In genomic region chr2:132871829-132872228, GRCh38 we compare ENCODE assay signal across 20 cellular contexts.
A peak's percentile ranks its signal among the peaks of the same experiment; 100 is the strongest.
DNase-seq lines count a peak whose midpoint lies in the region; ATAC-seq and TF ChIP-seq lines count a peak whose summit lies in the region.
"Had no signal": no experiment of that assay in that cellular context is flagged by ENCODE, and none has a peak within 500 bp of the region (broad histone marks: within the 10 kb centered on the region; RNA-seq: fewer than 3 reads in every experiment).

No MANE protein-coding gene starts in this region.

- no peaks in the 10 kb centered on the region for H3K4me1 ChIP-seq in right cardiac atrium (ENCODE audit: control insufficient read depth, insufficient read depth, low read length)
- H3K4me1 ChIP-seq in upper lobe of right lung, result no peaks in the 10 kb centered on the region

- H3K4me3 ChIP-seq in right cardiac atrium (ENCODE audit: low read length) (no peak overlapping the region), upper lobe of right lung (no peak overlapping the region)
- H3K4me3 ChIP-seq: K562, PC-9, SK-N-MC had no signal

- H3K36me3 ChIP-seq in upper lobe of right lung, result no peaks in the 10 kb centered on the region

- intact Hi-C loops in left ventricle myocardium superior (cut with micrococcal nuclease), result no loop called here
- intact Hi-C loops in right cardiac atrium (cut with DNase I), result no loop called here
- intact Hi-C loops in upper lobe of right lung (cut with DNase I), result no loop called here

- H3K27ac ChIP-seq in right cardiac atrium (ENCODE audit: low read length) (no peak overlapping the region), upper lobe of right lung (no peak overlapping the region)
- H3K27ac ChIP-seq: PC-9, SK-N-MC had no signal

- 29% methylated on average over 4 of the region's 4 CpGs for WGBS in right cardiac atrium

- no peak for TF ChIP-seq CTCF in upper lobe of right lung (IDR thresholded peaks at IDR 0.05)

- DNase-seq in left ventricle myocardium superior, result no peak
- no peak for DNase-seq in right cardiac atrium
- peak; percentile 43 for DNase-seq in OCI-M1 (lab: John Stamatoyannopoulos, UW)
- DNase-seq in islet precursor cell, result peak; percentile 64
- DNase-seq in upper lobe of right lung, result no peak
- no peak for DNase-seq in SHP77 treated with DMSO at 0.1 percent for 48 hours (lab: John Stamatoyannopoulos, UW)
- DNase-seq: ACHN; CD4-positive, CD25-positive, alpha-beta regulatory T cell; MV-4-11; NCI-H1417 treated with DMSO at 0.1 percent for 48 hours; NCI-H2081; NCI-H226; NCI-H524 treated with DMSO at 0.1 percent for 48 hours; PC-9; T-helper 1 cell had no signal

- peak; percentile 41 for ATAC-seq in left ventricle myocardium superior
- no peak for ATAC-seq in right cardiac atrium
- ATAC-seq in upper lobe of right lung, result peak; percentile 48
- no peak for ATAC-seq in GM18870 (IDR thresholded peaks at IDR 0.05; ENCODE audit: unreplicated experiment)
- no peak for ATAC-seq in HG02798 (IDR thresholded peaks at IDR 0.05; ENCODE audit: poor library complexity, unreplicated experiment)
- ATAC-seq: HCT116, K562 had no signal

- H3K27me3 ChIP-seq in right cardiac atrium (ENCODE audit: control insufficient read depth, insufficient read depth) (no peaks in the 10 kb centered on the region), upper lobe of right lung (no peaks in the 10 kb centered on the region)

- H3K9me3 ChIP-seq in right cardiac atrium (ENCODE audit: control insufficient read depth, low read length) (no peaks in the 10 kb centered on the region), upper lobe of right lung (no peaks in the 10 kb centered on the region)

Comparison
In these comparisons a context has a peak if more than half of its experiments do, and no peak if none do; other contexts are left out.
1. ATAC-seq: peak in left ventricle myocardium superior (single experiment) and upper lobe of right lung (single experiment); none in right cardiac atrium (0 of 2), GM18870 (single experiment) and HG02798 (single experiment).
2. DNase-seq: peak in OCI-M1 (single experiment) and islet precursor cell (single experiment); none in left ventricle myocardium superior (single experiment), right cardiac atrium (0 of 3), upper lobe of right lung (single experiment) and SHP77 treated with DMSO at 0.1 percent for 48 hours (single experiment).